In genomic region chr1:155900161-155900560, GRCh38 we compare ENCODE assay signal across 21 cellular contexts. TPM values are rescaled to one million over a fixed set of nuclear protein-coding genes. Genes with fewer than 3 reads are reported as not detected.
"Had no signal": no experiment of that assay in that cellular context is flagged by ENCODE, and none has a peak within 500 bp of the region (broad histone marks: within the 10 kb centered on the region; RNA-seq: fewer than 3 reads in every experiment).

No MANE protein-coding gene starts in this region.

- H3K9me3 Mint-ChIP-seq: dendritic cell treated with granulocyte-macrophage colony-stimulating factor and Interleukin-4, amounts not matched to agents 40 ng/mL and 50 ng/mL, for 4 days; natural killer cell treated with Interleukin-12 subunit alpha and Interleukin-12 subunit beta and Interleukin-15 and Interleukin-18, amount 100 ng/mL, for 72 hours; neural progenitor cell; type B pancreatic cell had no signal

- H3K4me1 ChIP-seq: neural progenitor cell, pancreas had no signal

- H2AFZ ChIP-seq: hepatocyte, neural progenitor cell had no signal

- H3K27ac ChIP-seq: hepatocyte, neural progenitor cell, pancreas had no signal

- FAIRE-seq: pancreas, small intestine, urothelium cell line had no signal

- H3K4me1 Mint-ChIP-seq: neural progenitor cell had no signal

- H3K4me3 Mint-ChIP-seq: dendritic cell treated with granulocyte-macrophage colony-stimulating factor and Interleukin-4, amounts not matched to agents 40 ng/mL and 50 ng/mL, for 4 days; natural killer cell treated with Interleukin-12 subunit alpha and Interleukin-12 subunit beta and Interleukin-15 and Interleukin-18, amount 100 ng/mL, for 72 hours; neural progenitor cell; type B pancreatic cell had no signal

- H3K27me3 Mint-ChIP-seq: dendritic cell treated with granulocyte-macrophage colony-stimulating factor and Interleukin-4, amounts not matched to agents 40 ng/mL and 50 ng/mL, for 4 days; natural killer cell treated with Interleukin-12 subunit alpha and Interleukin-12 subunit beta and Interleukin-15 and Interleukin-18, amount 100 ng/mL, for 72 hours; progenitor cell of endocrine pancreas; type B pancreatic cell had no signal

- H3K79me2 ChIP-seq: hepatocyte had no signal

- H3K27me3 ChIP-seq: hepatocyte, neural progenitor cell, pancreas had no signal

- H3K9ac ChIP-seq: neural progenitor cell had no signal

- H3K27ac Mint-ChIP-seq: dendritic cell treated with granulocyte-macrophage colony-stimulating factor and Interleukin-4, amounts not matched to agents 40 ng/mL and 50 ng/mL, for 4 days; natural killer cell treated with Interleukin-12 subunit alpha and Interleukin-12 subunit beta and Interleukin-15 and Interleukin-18, amount 100 ng/mL, for 72 hours; type B pancreatic cell had no signal

- H3K4me3 ChIP-seq: hepatocyte, lung, neural progenitor cell, pancreas had no signal

- H3K4me2 ChIP-seq: hepatocyte, neural progenitor cell had no signal

- DNase-seq: foreskin melanocyte; left colon; left ventricle myocardium superior; mesenchymal stem cell; midbrain; nucleus accumbens; pancreas; right cardiac atrium; small intestine; stimulated activated CD4-positive, alpha-beta T cell treated with anti-CD3 and anti-CD28 coated beads, Interleukin-12 subunit alpha, Interleukin-12 subunit beta, amount 100 ng/mL, for 4 hours; stimulated activated naive CD4-positive, alpha-beta T cell treated with Interleukin-2 at 50 U/mL for 16 hours had no signal

- ATAC-seq: left colon; left ventricle myocardium superior; natural killer cell treated with Interleukin-12 subunit alpha and Interleukin-12 subunit beta and Interleukin-15 and Interleukin-18, amount 100 ng/mL, for 72 hours; pancreas; right cardiac atrium had no signal

- H3K9me3 ChIP-seq: pancreas had no signal

RNA-seq across cellular contexts. Expression of gene RXFP4, which starts 41.3 kb away (rescaled TPM):
- total RNA-seq: epithelial cell of proximal tubule; kidney epithelial cell; left ventricle myocardium superior; lung; natural killer cell treated with Interleukin-12 subunit alpha and Interleukin-12 subunit beta and Interleukin-15 and Interleukin-18, amount 100 ng/mL, for 72 hours; progenitor cell of endocrine pancreas; right cardiac atrium had no signal
- polyA plus RNA-seq: hepatocyte, right cardiac atrium had no signal
